ENCODE assay signal across 1 cellular context in the genomic region with DNA sequence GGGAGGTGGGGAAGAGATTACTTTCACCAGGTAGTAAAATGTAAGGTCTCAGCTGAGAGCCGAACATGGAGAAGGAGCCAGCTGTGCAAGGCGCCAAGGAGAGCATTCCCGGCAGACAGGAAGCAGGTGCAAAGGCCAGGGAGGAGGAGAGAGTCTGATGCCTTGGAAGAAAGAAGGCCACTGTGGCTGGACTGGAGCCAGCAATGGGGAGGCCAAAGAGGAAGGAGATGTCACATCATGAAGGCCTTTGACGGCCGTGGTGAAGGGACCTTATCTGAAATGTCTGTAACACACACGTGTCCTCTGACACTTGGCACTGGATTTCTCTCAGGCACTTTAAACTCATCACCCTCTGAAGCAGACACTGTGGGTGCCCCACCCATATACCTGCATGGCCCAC.
TF ChIP-seq lines count a peak whose summit lies in the region.

No MANE protein-coding gene starts in this region.

TF ChIP-seq in K562, 482 proteins besides CTCF, POLR2A, EP300 and RAD21 (continues in another document):
- TF ChIP-seq MNT (conservative IDR thresholded peaks at IDR 0.05) (peak; percentile 66 to 81), MAX (CRISPR knock-in tag; IDR thresholded peaks at IDR 0.05) (peak; percentile 38; the same call in 1 of the 2 replicates), ZNF655 (CRISPR knock-in tag; IDR thresholded peaks at IDR 0.05) (no peak), L3MBTL2 (IDR thresholded peaks at IDR 0.05) (peak; percentile 74), E2F6 (IDR thresholded peaks at IDR 0.05; ENCODE audit: borderline replicate concordance in 1 of 2, extremely low read depth in 1 of 2, insufficient read depth in 1 of 2, insufficient read length in 1 of 2, low read depth in 1 of 2, low read length in 1 of 2, poor library complexity in 1 of 2, severe bottlenecking in 1 of 2) (peak in 1 of 2 experiments; percentile 27), ZNF586 (CRISPR knock-in tag; conservative IDR thresholded peaks at IDR 0.05) (no peak), ZNF224 (CRISPR knock-in tag; IDR thresholded peaks at IDR 0.05) (no peak), ETV1 (tag; conservative IDR thresholded peaks at IDR 0.05; ENCODE audit: low read depth) (peak; percentile 56), SMARCA5 (IDR thresholded peaks at IDR 0.05) (0 out of 2 replicates have a peak, but pooled peaks have one; percentile 11), PKNOX1 (IDR thresholded peaks at IDR 0.05) (peak; percentile 85), HMBOX1 (IDR thresholded peaks at IDR 0.05) (peak; percentile 37; the same call in 1 of the 2 replicates), RCOR1 (IDR thresholded peaks at IDR 0.05; ENCODE audit: borderline replicate concordance in 1 of 2, low read depth in 2 of 2, low read length in 2 of 2) (peak in 1 of 2 experiments; percentile 38; a peak in 1 of 4 replicates), CHCHD3 (CRISPR knock-in tag; IDR thresholded peaks at IDR 0.05) (no peak), NFIC (IDR thresholded peaks at IDR 0.05) (peak; percentile 94), ATF1 (CRISPR knock-in tag; IDR thresholded peaks at IDR 0.05) (no peak), ATF1 (tag; IDR thresholded peaks at IDR 0.05) (0 out of 2 replicates have a peak, but pooled peaks have one; percentile 13), ASH1L (IDR thresholded peaks at IDR 0.05; ENCODE audit: borderline replicate concordance, low read depth, partially characterized antibody) (no peak), MYC (IDR thresholded peaks at IDR 0.05; ENCODE audit: low read depth, low read length) (peak; percentile 54), MYC (CRISPR knock-in tag; IDR thresholded peaks at IDR 0.05; ENCODE audit: borderline replicate concordance, low read depth) (no peak), NCOA1 (IDR thresholded peaks at IDR 0.05; ENCODE audit: low read depth) (no peak), BHLHE40 (IDR thresholded peaks at IDR 0.05; ENCODE audit: low read length) (peak; percentile 85), CHD7 (IDR thresholded peaks at IDR 0.05; ENCODE audit: low read depth, low read length) (no peak), HDAC1 (IDR thresholded peaks at IDR 0.05) (peak in 1 of 2 experiments; percentile 54; a peak in 1 of 4 replicates)
- TF ChIP-seq, protein P1, sequence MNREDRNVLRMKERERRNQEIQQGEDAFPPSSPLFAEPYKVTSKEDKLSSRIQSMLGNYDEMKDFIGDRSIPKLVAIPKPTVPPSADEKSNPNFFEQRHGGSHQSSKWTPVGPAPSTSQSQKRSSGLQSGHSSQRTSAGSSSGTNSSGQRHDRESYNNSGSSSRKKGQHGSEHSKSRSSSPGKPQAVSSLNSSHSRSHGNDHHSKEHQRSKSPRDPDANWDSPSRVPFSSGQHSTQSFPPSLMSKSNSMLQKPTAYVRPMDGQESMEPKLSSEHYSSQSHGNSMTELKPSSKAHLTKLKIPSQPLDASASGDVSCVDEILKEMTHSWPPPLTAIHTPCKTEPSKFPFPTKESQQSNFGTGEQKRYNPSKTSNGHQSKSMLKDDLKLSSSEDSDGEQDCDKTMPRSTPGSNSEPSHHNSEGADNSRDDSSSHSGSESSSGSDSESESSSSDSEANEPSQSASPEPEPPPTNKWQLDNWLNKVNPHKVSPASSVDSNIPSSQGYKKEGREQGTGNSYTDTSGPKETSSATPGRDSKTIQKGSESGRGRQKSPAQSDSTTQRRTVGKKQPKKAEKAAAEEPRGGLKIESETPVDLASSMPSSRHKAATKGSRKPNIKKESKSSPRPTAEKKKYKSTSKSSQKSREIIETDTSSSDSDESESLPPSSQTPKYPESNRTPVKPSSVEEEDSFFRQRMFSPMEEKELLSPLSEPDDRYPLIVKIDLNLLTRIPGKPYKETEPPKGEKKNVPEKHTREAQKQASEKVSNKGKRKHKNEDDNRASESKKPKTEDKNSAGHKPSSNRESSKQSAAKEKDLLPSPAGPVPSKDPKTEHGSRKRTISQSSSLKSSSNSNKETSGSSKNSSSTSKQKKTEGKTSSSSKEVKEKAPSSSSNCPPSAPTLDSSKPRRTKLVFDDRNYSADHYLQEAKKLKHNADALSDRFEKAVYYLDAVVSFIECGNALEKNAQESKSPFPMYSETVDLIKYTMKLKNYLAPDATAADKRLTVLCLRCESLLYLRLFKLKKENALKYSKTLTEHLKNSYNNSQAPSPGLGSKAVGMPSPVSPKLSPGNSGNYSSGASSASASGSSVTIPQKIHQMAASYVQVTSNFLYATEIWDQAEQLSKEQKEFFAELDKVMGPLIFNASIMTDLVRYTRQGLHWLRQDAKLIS (CRISPR knock-in tag; IDR thresholded peaks at IDR 0.05), result no peak
- TF ChIP-seq, protein P2, sequence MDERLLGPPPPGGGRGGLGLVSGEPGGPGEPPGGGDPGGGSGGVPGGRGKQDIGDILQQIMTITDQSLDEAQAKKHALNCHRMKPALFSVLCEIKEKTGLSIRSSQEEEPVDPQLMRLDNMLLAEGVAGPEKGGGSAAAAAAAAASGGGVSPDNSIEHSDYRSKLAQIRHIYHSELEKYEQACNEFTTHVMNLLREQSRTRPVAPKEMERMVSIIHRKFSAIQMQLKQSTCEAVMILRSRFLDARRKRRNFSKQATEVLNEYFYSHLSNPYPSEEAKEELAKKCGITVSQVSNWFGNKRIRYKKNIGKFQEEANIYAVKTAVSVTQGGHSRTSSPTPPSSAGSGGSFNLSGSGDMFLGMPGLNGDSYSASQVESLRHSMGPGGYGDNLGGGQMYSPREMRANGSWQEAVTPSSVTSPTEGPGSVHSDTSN (CRISPR knock-in tag; IDR thresholded peaks at IDR 0.05; ENCODE audit: low read depth), result 0 out of 2 replicates have a peak, but pooled peaks have one; percentile 7
- TF ChIP-seq, protein P2 (tag; conservative IDR thresholded peaks at IDR 0.05; ENCODE audit: low read depth), result peak; percentile 79
